Comparison of ENCODE assay signal across 9 cellular contexts in genomic region chr12:85866929-85867776, GRCh38. TPM values are rescaled to one million over a fixed set of nuclear protein-coding genes. Genes with fewer than 3 reads are reported as not detected.
DNase-seq lines count a peak whose midpoint lies in the region; ATAC-seq and TF ChIP-seq lines count a peak whose summit lies in the region.
"Had no signal": no experiment of that assay in that cellular context is flagged by ENCODE, and none has a peak within 500 bp of the region (broad histone marks: within the 10 kb centered on the region; RNA-seq: fewer than 3 reads in every experiment).

No MANE protein-coding gene starts in this region.

- no peaks in the 10 kb centered on the region for H3K27me3 Mint-ChIP-seq in activated T-cell treated with anti-CD3 and anti-CD28 coated beads, Interleukin-2, amount 50 U/mL, for 24 hours

- H3K4me1 Mint-ChIP-seq in activated T-cell treated with anti-CD3 and anti-CD28 coated beads, Interleukin-2, amount 50 U/mL, for 24 hours (ENCODE audit: low read depth), result no peaks in the 10 kb centered on the region

- no peak for TF ChIP-seq POLR2A in stomach (IDR thresholded peaks at IDR 0.05)

- peak; percentile 79 for TF ChIP-seq CTCF in hepatocyte (IDR thresholded peaks at IDR 0.05; ENCODE audit: poor library complexity)
- peak in 5 of 7 experiments; percentile 65 to 79 (median 76) for TF ChIP-seq CTCF in stomach (IDR thresholded peaks at IDR 0.05)

- no peak overlapping the region for H2AFZ ChIP-seq in hepatocyte

- H3K27me3 ChIP-seq in hepatocyte (no peaks in the 10 kb centered on the region), stomach (no peaks in the 10 kb centered on the region)

- no peaks in the 10 kb centered on the region for H3K9me3 Mint-ChIP-seq in activated T-cell treated with anti-CD3 and anti-CD28 coated beads, Interleukin-2, amount 50 U/mL, for 24 hours

- DNase-seq in D341Med (ENCODE audit: low spot score) (peak; percentile 52), NCI-H2029 treated with DMSO at 0.1 percent for 48 hours (lab: John Stamatoyannopoulos, UW) (peak; percentile 55), amniotic epithelial cell (ENCODE audit: low read depth) (peak; percentile 64), hepatocyte (ENCODE audit: low spot score) (peak; percentile 71), stomach (no peak)
- DNase-seq in activated T-cell treated with anti-CD3 and anti-CD28 coated beads, Interleukin-2, amount 50 U/mL, for 24 hours, result no peak

- WGBS in hepatocyte (ENCODE audit: low lambda C conversion rate, missing lambda C conversion rate), result 40% methylated on average over 5 of the region's 5 CpGs
- WGBS in stomach, 5 donors, result 25 to 36% (median 31%) methylated on average over 5 of the region's 5 CpGs

- H3K27ac Mint-ChIP-seq in activated T-cell treated with anti-CD3 and anti-CD28 coated beads, Interleukin-2, amount 50 U/mL, for 24 hours, result no peak overlapping the region

- H3K4me3 ChIP-seq in hepatocyte (no peak overlapping the region), stomach (no peak overlapping the region)

- intact Hi-C loops in stomach (cut with DNase I; ENCODE audit: low total_unique reads), result loop anchor here (5.0 kb wide), 2 partner anchors 290 to 400 kb away; no protein-coding TSS in a partner anchor

- ATAC-seq in GM19043 (IDR thresholded peaks at IDR 0.05; ENCODE audit: low read depth, unreplicated experiment) (peak; percentile 95), HG03095 (IDR thresholded peaks at IDR 0.05; ENCODE audit: unreplicated experiment) (peak; percentile 90)

- H3K27ac ChIP-seq in hepatocyte (no peak overlapping the region), stomach (no peak overlapping the region)

- H3K9me2 ChIP-seq in hepatocyte (replicated peaks; ENCODE audit: insufficient read depth), result no peaks in the 10 kb centered on the region

- H3K9me3 ChIP-seq in hepatocyte (ENCODE audit: low read depth), result no peaks in the 10 kb centered on the region
- H3K9me3 ChIP-seq in stomach, result no peaks in the 10 kb centered on the region

- TF ChIP-seq EP300 in stomach (IDR thresholded peaks at IDR 0.05), result no peak

- no peaks in the 10 kb centered on the region for H3K79me2 ChIP-seq in hepatocyte

- H3K36me3 ChIP-seq in hepatocyte (replicated peaks; ENCODE audit: insufficient read depth, low read depth) (no peaks in the 10 kb centered on the region), stomach (no peaks in the 10 kb centered on the region)

- H4K20me1 ChIP-seq in hepatocyte (ENCODE audit: insufficient read depth, poor library complexity, severe bottlenecking), result no peaks in the 10 kb centered on the region

- H3K4me1 ChIP-seq in hepatocyte (ENCODE audit: insufficient read depth) (no peaks in the 10 kb centered on the region), stomach (peaks cover 0 to 7% (median 0%) of the 10 kb centered on the region in 4 donors)

- H3K4me2 ChIP-seq in hepatocyte, result no peak overlapping the region

- no peaks in the 10 kb centered on the region for H3K36me3 Mint-ChIP-seq in activated T-cell treated with anti-CD3 and anti-CD28 coated beads, Interleukin-2, amount 50 U/mL, for 24 hours (ENCODE audit: low read depth)

- no peak overlapping the region for H3K4me3 Mint-ChIP-seq in activated T-cell treated with anti-CD3 and anti-CD28 coated beads, Interleukin-2, amount 50 U/mL, for 24 hours

RNA-seq across cellular contexts. Expression of gene NTS, which starts 6.9 kb away (rescaled TPM):
- 18.4 and 18.9 TPM in 2 replicates for total RNA-seq in hepatocyte
- 2.2 and 3.2 TPM in 2 replicates for polyA plus RNA-seq in hepatocyte
- 1 to 10 TPM in 1 of 5 donors, not detected in 4; 5.5 TPM for total RNA-seq in stomach
- polyA plus RNA-seq in stomach, result under 1 TPM in 1 of 3 donors, not detected in 2; 0.18 TPM
- total RNA-seq: activated CD8-positive, alpha-beta memory T cell treated with anti-CD3 and anti-CD28 coated beads for 36 hours had no signal

RNA-seq across cellular contexts. Expression of gene RASSF9, which starts 30.9 kb away (rescaled TPM):
- 0.60 and 1.4 TPM in 2 replicates for total RNA-seq in hepatocyte
- 0.31 and 0.40 TPM in 2 replicates for polyA plus RNA-seq in hepatocyte
- 1 to 10 TPM in 2 of 5 donors, under 1 TPM in 3; under 0.01 to 6.2 (median 0.58) TPM for total RNA-seq in stomach
- 1 to 10 TPM in 1 of 3 donors, under 1 TPM in 1, not detected in 1; 0.31 to 1.2 TPM for polyA plus RNA-seq in stomach
- total RNA-seq: activated CD8-positive, alpha-beta memory T cell treated with anti-CD3 and anti-CD28 coated beads for 36 hours had no signal

Comparison
In these comparisons a context has a peak if more than half of its experiments do, and no peak if none do; other contexts are left out.
1. DNase-seq: peak in D341Med (single experiment), NCI-H2029 treated with DMSO at 0.1 percent for 48 hours (single experiment), amniotic epithelial cell (single experiment) and hepatocyte (single experiment); none in stomach (single experiment) and activated T-cell treated with anti-CD3 and anti-CD28 coated beads, Interleukin-2, amount 50 U/mL, for 24 hours (single experiment).